Comparison of ENCODE assay signal across 8 cellular contexts in genomic region chr22:35257002-35257320, GRCh38. TPM values are rescaled to one million over a fixed set of nuclear protein-coding genes. Genes with fewer than 3 reads are reported as not detected.
DNase-seq lines count a peak whose midpoint lies in the region; ATAC-seq and TF ChIP-seq lines count a peak whose summit lies in the region.

No MANE protein-coding gene starts in this region.

- H4K20me1 ChIP-seq in KMS-11 (ENCODE audit: insufficient read depth) = no peaks in the 10 kb centered on the region

- no peaks in the 10 kb centered on the region for H3K36me3 Mint-ChIP-seq in activated T-cell treated with anti-CD3 and anti-CD28 coated beads, Interleukin-2, amount 50 U/mL, for 4 hours (ENCODE audit: insufficient read depth)

- peak overlapping the region; percentile 89 for H3K4me3 Mint-ChIP-seq in activated T-cell treated with anti-CD3 and anti-CD28 coated beads, Interleukin-2, amount 50 U/mL, for 4 hours

- H3K9me3 ChIP-seq in ectodermal cell (ENCODE audit: control insufficient read depth, low read length) = no peaks in the 10 kb centered on the region

- peaks cover 18% of the 10 kb centered on the region for H3K79me2 ChIP-seq in KMS-11 (ENCODE audit: insufficient read depth, low read depth)

- intact Hi-C loops in posterior vena cava (cut with DNase I) = no loop called here

- peak; percentile 4 to 6 for ATAC-seq in activated T-cell treated with anti-CD3 and anti-CD28 coated beads, Interleukin-2, amount 50 U/mL, for 4 hours
- peak; percentile 2 for ATAC-seq in omental fat pad (ENCODE audit: low FRiP score)

- H3K4me1 Mint-ChIP-seq in activated T-cell treated with anti-CD3 and anti-CD28 coated beads, Interleukin-2, amount 50 U/mL, for 4 hours (ENCODE audit: low read depth) = peaks cover 27% of the 10 kb centered on the region

- H3K4me1 ChIP-seq in KMS-11 (ENCODE audit: low read depth, poor library complexity, severe bottlenecking) (peaks cover 18% of the 10 kb centered on the region), ectodermal cell (ENCODE audit: control insufficient read depth, insufficient read depth, low read length) (no peaks in the 10 kb centered on the region)

- H3K4me2 ChIP-seq in KMS-11 = peak overlapping the region; percentile 88

- no peaks in the 10 kb centered on the region for H3K27me3 Mint-ChIP-seq in activated T-cell treated with anti-CD3 and anti-CD28 coated beads, Interleukin-2, amount 50 U/mL, for 4 hours (ENCODE audit: low read depth)

- no peaks in the 10 kb centered on the region for H3K9me3 Mint-ChIP-seq in activated T-cell treated with anti-CD3 and anti-CD28 coated beads, Interleukin-2, amount 50 U/mL, for 4 hours

- H3K27ac ChIP-seq in KMS-11 = peak overlapping the region; percentile 85
- no peak overlapping the region for H3K27ac ChIP-seq in ectodermal cell (ENCODE audit: insufficient read depth, low read depth, low read length, poor library complexity, severe bottlenecking)

- H3K27me3 ChIP-seq in KMS-11 (ENCODE audit: insufficient read depth, low read depth) = no peaks in the 10 kb centered on the region
- H3K27me3 ChIP-seq in ectodermal cell (ENCODE audit: control insufficient read depth, insufficient read depth, low read length, poor library complexity, severe bottlenecking) = no peaks in the 10 kb centered on the region

- peak overlapping the region; percentile 99; the same call in 1 of the 2 replicates for H3K9ac ChIP-seq in KMS-11

- TF ChIP-seq CTCF in KMS-11 (conservative IDR thresholded peaks at IDR 0.05; ENCODE audit: low read depth, low read length) (no peak), omental fat pad (IDR thresholded peaks at IDR 0.05) (no peak)

- DNase-seq in activated T-cell treated with anti-CD3 and anti-CD28 coated beads, Interleukin-2, amount 50 U/mL, for 4 hours = no peak
- no peak for DNase-seq in activated T-cell treated with anti-CD3 and anti-CD28 coated beads for 4 hours
- no peak for DNase-seq in omental fat pad (ENCODE audit: low spot score)
- DNase-seq in DMS 273 (lab: John Stamatoyannopoulos, UW; ENCODE audit: unreplicated experiment) = no peak
- DNase-seq in NCI-H1930 (lab: John Stamatoyannopoulos, UW) = no peak
- no peak for DNase-seq in posterior vena cava (ENCODE audit: low spot score)

- H3K36me3 ChIP-seq in KMS-11 (ENCODE audit: insufficient read depth) (no peaks in the 10 kb centered on the region), ectodermal cell (ENCODE audit: control insufficient read depth, insufficient read depth, low read length) (peaks cover under 1% of the 10 kb centered on the region)

- H3K4me3 ChIP-seq in KMS-11 (IDR thresholded peaks at IDR 0.05; ENCODE audit: insufficient read depth, low read depth, low read length) (no peak overlapping the region), ectodermal cell (ENCODE audit: insufficient read depth, low read depth, low read length) (peak overlapping the region; percentile 68)

- H2AFZ ChIP-seq in KMS-11 (ENCODE audit: low read depth) = peak overlapping the region; percentile 100

- 16 to 18% methylated on average over 3 of the region's 3 CpGs for WGBS in ectodermal cell, 2 experiments

RNA-seq across cellular contexts. Expression of gene HMGXB4, which starts 0.3 kb away (rescaled TPM):
- total RNA-seq in activated T-cell treated with anti-CD3 and anti-CD28 coated beads, Interleukin-2, amount 50 U/mL, for 4 hours = 10 to 100 TPM; 29.7 to 31.4 (median 30.6) TPM
- 80.4 TPM for polyA plus RNA-seq in ectodermal cell (2013, experiment 1 of 4)
- polyA plus RNA-seq in ectodermal cell (2013, experiment 2 of 4) = 66.9 TPM
- 56.9 TPM for polyA plus RNA-seq in ectodermal cell (2013, experiment 3 of 4)
- 59.5 TPM for polyA plus RNA-seq in ectodermal cell (2013, experiment 4 of 4)
- total RNA-seq in omental fat pad = 10 to 100 TPM; 10.9 to 17.8 (median 12.3) TPM
- total RNA-seq in posterior vena cava = 10 to 100 TPM; 15.1 to 16.1 TPM

RNA-seq across cellular contexts. Expression of gene TOM1, which starts 42.7 kb away (rescaled TPM):
- total RNA-seq in activated T-cell treated with anti-CD3 and anti-CD28 coated beads, Interleukin-2, amount 50 U/mL, for 4 hours = 10 to 100 TPM; 20.5 to 24.7 (median 23.0) TPM
- 32.2 TPM for polyA plus RNA-seq in ectodermal cell (2013, experiment 1 of 4)
- 34.6 TPM for polyA plus RNA-seq in ectodermal cell (2013, experiment 2 of 4)
- 25.6 TPM for polyA plus RNA-seq in ectodermal cell (2013, experiment 3 of 4)
- polyA plus RNA-seq in ectodermal cell (2013, experiment 4 of 4) = 27.3 TPM
- total RNA-seq in omental fat pad (100 to 1,000 TPM in 1 of 4 donors, 10 to 100 TPM in 3; 65.6 to 109 (median 93.2) TPM), posterior vena cava (10 to 100 TPM; 32.1 to 34.0 TPM)
